ENCODE assay signal across 1 cellular context in genomic region chr13:36879218-36879938, GRCh38.
TF ChIP-seq lines count a peak whose summit lies in the region.

No MANE protein-coding gene starts in this region.

TF ChIP-seq in H1, 55 proteins besides CTCF, POLR2A, EP300 and RAD21:
- TF ChIP-seq RNF2 (IDR thresholded peaks at IDR 0.05; ENCODE audit: borderline replicate concordance, low read depth, low read length, missing control alignments, poor library complexity, severe bottlenecking): no peak
